8 cellular contexts compared by ENCODE assay signal in the genomic region with DNA sequence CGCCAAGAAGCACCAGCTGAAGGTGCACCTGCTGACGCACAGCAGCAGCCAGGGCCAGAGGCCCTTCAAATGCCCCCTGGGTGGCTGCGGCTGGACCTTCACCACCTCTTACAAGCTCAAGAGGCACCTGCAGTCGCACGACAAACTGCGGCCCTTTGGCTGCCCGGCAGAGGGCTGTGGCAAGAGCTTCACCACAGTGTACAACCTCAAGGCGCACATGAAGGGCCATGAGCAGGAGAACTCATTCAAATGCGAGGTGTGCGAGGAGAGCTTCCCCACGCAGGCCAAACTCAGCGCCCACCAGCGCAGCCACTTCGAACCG. TPM values are rescaled to one million over a fixed set of nuclear protein-coding genes. Genes with fewer than 3 reads are reported as not detected.
DNase-seq lines count a peak whose midpoint lies in the region; ATAC-seq and TF ChIP-seq lines count a peak whose summit lies in the region.
"Not testable (repeated sequence)": the region's sequence is repeated elsewhere in the genome, so short reads cannot be mapped to it uniquely, and the experiment has no call there.

No MANE protein-coding gene starts in this region.

- POLR2A ChIA-PET in BJ (lab: Charles Lee) = not testable (repeated sequence)

- H3K27me3 ChIP-seq in BJ (ENCODE audit: control insufficient read depth, insufficient read depth, low read length); gastrocnemius medialis: not testable (repeated sequence)

- H3K27ac ChIP-seq in coronary artery = peak overlapping the region; percentile 95 to 98
- peak overlapping the region; percentile 84 to 95 (median 92) for H3K27ac ChIP-seq in gastrocnemius medialis

- H3K4me3 ChIP-seq in BJ (ENCODE audit: low read depth, low read length) (peak overlapping the region; percentile 42), WI38 (ENCODE audit: low read depth, low read length) (peak overlapping the region; percentile 55), coronary artery (peak overlapping the region; percentile 76), gastrocnemius medialis (peak overlapping the region; percentile 56 to 61 (median 60))

- H3K36me3 ChIP-seq in BJ (ENCODE audit: control insufficient read depth, insufficient read depth, low read length); gastrocnemius medialis: not testable (repeated sequence)

- not testable (repeated sequence) for TF ChIP-seq POLR2A in gastrocnemius medialis (IDR thresholded peaks at IDR 0.05)

- not testable (repeated sequence) for DNase-seq in BJ (ENCODE audit: low read depth); coronary artery (ENCODE audit: low spot score)
- DNase-seq in NCI-H187 (lab: John Stamatoyannopoulos, UW) (peak; percentile 1 to 4), kidney tubule cell (ENCODE audit: low spot score) (peak; percentile 65), gastrocnemius medialis (peak; percentile 26 to 64)

- in situ Hi-C loops in gastrocnemius medialis (cut with MboI; ENCODE audit: low sequenced_read_pairs in 4 of 4) = loop anchor here in 2 of 4 donors (10.0 to 25.0 kb wide), 4 partner anchors 219 to 781 kb away; partner anchors contain the start of gene ZXDA (in 2 of the 2)

- intact Hi-C loops in gastrocnemius medialis (cut with DNase I; ENCODE audit: low total_unique reads) = loop anchor here (5.0 to 10.0 kb wide), 2 partner anchors 791 to 1028 kb away; partner anchors contain the start of gene UBQLN2

- ATAC-seq in GM19025 (IDR thresholded peaks at IDR 0.05; ENCODE audit: low read depth, unreplicated experiment) = peak; percentile 40
- ATAC-seq in HG03039 (IDR thresholded peaks at IDR 0.05; ENCODE audit: unreplicated experiment) = peak; percentile 35
- ATAC-seq in gastrocnemius medialis = peak in 1 of 2 donors; percentile 30

- H3K9me3 ChIP-seq in gastrocnemius medialis = not testable (repeated sequence)

- not testable (repeated sequence) for TF ChIP-seq CTCF in BJ (IDR thresholded peaks at IDR 0.05; ENCODE audit: insufficient read depth, low read depth, low read length); WI38 (IDR thresholded peaks at IDR 0.05; ENCODE audit: low read depth, low read length); coronary artery (IDR thresholded peaks at IDR 0.05)
- peak in 2 of 5 experiments; percentile 13 to 17 for TF ChIP-seq CTCF in gastrocnemius medialis (IDR thresholded peaks at IDR 0.05 in 4 of 5, conservative IDR thresholded peaks at IDR 0.05 in 1 of 5)

- CTCF ChIA-PET in BJ (lab: Yijun Ruan, JAX) = not testable (repeated sequence)

- H3K4me1 ChIP-seq in gastrocnemius medialis = peaks cover 20 to 35% of the 10 kb centered on the region in 2 donors

RNA-seq across cellular contexts. Expression of gene ZXDB, which starts 1.0 kb away (rescaled TPM):
- 3.3 and 4.4 TPM in 2 replicates for polyA plus RNA-seq in BJ (2011; rRNA removed)
- 8.1 and 10.3 TPM in 2 replicates for polyA minus RNA-seq in BJ (2011; rRNA and poly(A)+ RNA removed)
- total RNA-seq in gastrocnemius medialis = 10 to 100 TPM in 1 of 4 donors, 1 to 10 TPM in 3; 5.9 to 10.7 (median 7.0) TPM
